Comparison of ENCODE assay signal across 8 cellular contexts in the genomic region with DNA sequence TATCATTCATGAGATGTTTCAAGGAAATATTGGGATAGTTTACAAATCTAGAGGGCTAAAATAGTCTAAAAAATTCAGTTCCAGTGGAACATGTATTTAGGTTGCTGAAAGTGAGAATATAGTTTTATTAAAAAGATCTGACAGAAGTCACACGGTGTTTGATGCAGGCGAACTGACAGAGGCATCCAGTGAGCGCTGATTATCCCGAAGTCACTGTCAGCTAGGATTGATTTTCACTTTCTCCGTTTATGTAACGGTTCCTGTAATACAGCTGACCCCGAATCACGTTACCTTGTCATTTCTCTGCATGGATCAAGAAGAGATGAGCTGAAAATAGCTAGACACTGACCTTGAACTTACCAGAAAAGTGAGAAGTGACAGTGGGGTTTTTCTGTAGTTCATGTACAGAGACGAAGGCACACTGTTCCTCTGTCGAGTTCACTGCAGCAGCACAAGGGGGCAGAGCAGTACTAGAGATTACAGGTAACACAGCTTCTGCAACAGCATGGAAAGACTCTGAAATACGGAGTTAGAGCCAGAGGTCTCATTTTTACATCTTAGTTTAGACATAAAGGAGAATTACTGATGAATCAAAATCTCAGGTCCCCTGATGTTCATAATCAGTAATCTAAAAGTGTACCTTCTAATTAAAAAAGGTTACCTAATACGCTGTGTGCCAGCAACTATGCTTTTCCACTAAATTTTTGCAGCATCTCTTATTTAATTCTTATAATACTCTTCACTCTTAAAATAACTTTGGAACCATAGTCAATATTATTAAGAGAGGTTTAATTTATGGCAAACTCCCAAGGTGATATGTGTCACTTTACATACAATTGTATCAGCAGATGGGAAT. TPM values are rescaled to one million over a fixed set of nuclear protein-coding genes. Genes with fewer than 3 reads are reported as not detected.
A peak's percentile ranks its signal among the peaks of the same experiment; 100 is the strongest.
DNase-seq lines count a peak whose midpoint lies in the region; ATAC-seq and TF ChIP-seq lines count a peak whose summit lies in the region.

No MANE protein-coding gene starts in this region.

- peak overlapping the region; percentile 2 for H3K4me3 Mint-ChIP-seq in CD4-positive, alpha-beta T cell

- POLR2A ChIA-PET in CD4-positive, alpha-beta T cell (lab: Charles Lee), result interaction anchor here (0.8 to 4.1 kb wide), 12 partner anchors 9 to 100 kb away, joined by 3 to 36 read pairs (median 6); a partner anchor contains a TSS

- peak overlapping the region; percentile 84 for H3K27ac Mint-ChIP-seq in CD4-positive, alpha-beta T cell

- CTCF ChIA-PET in CD4-positive, alpha-beta T cell (lab: Charles Lee), result interaction anchor here (0.5 to 4.1 kb wide), 32 partner anchors 9 to 559 kb away, joined by 3 to 76 read pairs (median 5); a partner anchor contains a TSS

- H3K9me3 ChIP-seq in CD4-positive, alpha-beta T cell (ENCODE audit: control insufficient read depth, low read length), result no peaks in the 10 kb centered on the region
- no peaks in the 10 kb centered on the region for H3K9me3 ChIP-seq in prostate gland

- no peaks in the 10 kb centered on the region for H3K27me3 ChIP-seq in CD4-positive, alpha-beta T cell (ENCODE audit: control insufficient read depth, insufficient read depth, low read length)
- no peaks in the 10 kb centered on the region for H3K27me3 ChIP-seq in prostate gland (replicated peaks; ENCODE audit: insufficient read depth)

- peak; percentile 24 to 64 (median 51) for DNase-seq in CD4-positive, alpha-beta T cell
- DNase-seq in NCI-H82 (lab: John Stamatoyannopoulos, UW) (peak; percentile 82), activated T-helper 1 cell treated with Interleukin-2 at 50 U/mL for 16 hours (ENCODE audit: low read depth) (peak; percentile 29), fibroblast of the aortic adventitia (ENCODE audit: low read depth) (peak; percentile 47), prostate gland (ENCODE audit: low spot score) (peak; percentile 29), NCI-H187 (lab: John Stamatoyannopoulos, UW) (no peak)

- no peaks in the 10 kb centered on the region for H3K36me3 ChIP-seq in prostate gland

- no peaks in the 10 kb centered on the region for H3K9me3 Mint-ChIP-seq in CD4-positive, alpha-beta T cell

- H3K36me3 Mint-ChIP-seq in CD4-positive, alpha-beta T cell (ENCODE audit: low read depth), result peaks cover 89% of the 10 kb centered on the region

- ATAC-seq in CD4-positive, alpha-beta T cell (ENCODE audit: poor library complexity), result peak; percentile 99
- ATAC-seq in GM18909 (IDR thresholded peaks at IDR 0.05; ENCODE audit: poor library complexity, unreplicated experiment) (peak; percentile 86), HG03139 (IDR thresholded peaks at IDR 0.05; ENCODE audit: unreplicated experiment) (peak; percentile 68)

- H3K27ac ChIP-seq in CD4-positive, alpha-beta T cell (ENCODE audit: low read depth, low read length), result no peak overlapping the region
- H3K27ac ChIP-seq in prostate gland, result no peak overlapping the region

- TF ChIP-seq CTCF in CD4-positive, alpha-beta T cell (IDR thresholded peaks at IDR 0.05), result peak; percentile 82
- TF ChIP-seq CTCF in fibroblast of the aortic adventitia (IDR thresholded peaks at IDR 0.05; ENCODE audit: insufficient read depth, low read length) (peak; percentile 54), prostate gland (IDR thresholded peaks at IDR 0.05) (peak in 3 of 4 experiments; percentile 16 to 50 (median 43))

- H3K27me3 Mint-ChIP-seq in CD4-positive, alpha-beta T cell, result no peaks in the 10 kb centered on the region

- intact Hi-C loops in CD4-positive, alpha-beta T cell (cut with DNase I, micrococcal nuclease), result loop anchor here (1.0 to 2.0 kb wide), 5 partner anchors 33 to 97 kb away; a partner anchor contains a TSS
- intact Hi-C loops in prostate gland (cut with DNase I), result loop anchor here (5.0 to 10.0 kb wide), 2 partner anchors 63 to 95 kb away; no protein-coding TSS in a partner anchor

- WGBS in prostate gland, result 55% methylated on average over 12 of the region's 12 CpGs

- H3K4me3 ChIP-seq in fibroblast of the aortic adventitia (ENCODE audit: low read depth, low read length) (no peak overlapping the region), prostate gland (no peak overlapping the region)

- TF ChIP-seq POLR2A in prostate gland (IDR thresholded peaks at IDR 0.05), result no peak

- peaks cover 95% of the 10 kb centered on the region for H3K4me1 Mint-ChIP-seq in CD4-positive, alpha-beta T cell (ENCODE audit: low read depth)

- H3K4me1 ChIP-seq in prostate gland (replicated peaks), result no peaks in the 10 kb centered on the region

RNA-seq across cellular contexts. Expression of a gene that starts 33.0 kb away (rescaled TPM):
- 100 to 1,000 TPM; 158 to 165 TPM for total RNA-seq in CD4-positive, alpha-beta T cell
- total RNA-seq in fibroblast of the aortic adventitia (ENCODE audit: low replicate concordance) (not detected in 2 replicates), prostate gland (1 to 10 TPM in 1 of 2 donors, under 1 TPM in 1; 0.41 to 4.3 TPM)

Comparison
In these comparisons a context has a peak if more than half of its experiments do, and no peak if none do; other contexts are left out.
1. DNase-seq: peak in CD4-positive, alpha-beta T cell (10 of 10), NCI-H82 (single experiment), activated T-helper 1 cell treated with Interleukin-2 at 50 U/mL for 16 hours (single experiment), fibroblast of the aortic adventitia (single experiment) and prostate gland (single experiment); none in NCI-H187 (0 of 2).
2. RNA of a gene that starts 33.0 kb away (total RNA-seq): 158 to 165 TPM in CD4-positive, alpha-beta T cell; 0.41 to 4.3 TPM in prostate gland and not detected in fibroblast of the aortic adventitia; every median in the first group is over 10 times any median in the second.
3. Peak in every context shown above with its lines, with median percentiles within 50 percentile points of each other: ATAC-seq and CTCF ChIP-seq.